In the genomic region with DNA sequence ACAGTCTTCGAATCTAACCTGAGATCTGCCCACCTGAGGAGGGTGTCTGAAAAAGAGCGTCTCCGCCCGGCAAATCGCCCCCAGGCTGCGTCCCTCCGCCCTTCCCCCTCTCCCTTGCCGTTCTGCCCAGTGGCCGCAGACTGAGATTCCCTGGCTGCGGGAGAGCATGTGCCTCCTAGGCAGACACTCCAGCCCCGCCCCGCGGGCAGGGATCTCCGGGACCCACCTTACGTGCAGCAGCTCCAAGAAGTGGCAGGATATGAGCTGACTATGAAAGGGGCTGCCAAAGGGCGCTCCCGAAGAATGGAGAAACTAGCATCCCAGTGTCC, we compare ENCODE assay signal across 9 cellular contexts. TPM values are rescaled to one million over a fixed set of nuclear protein-coding genes. Genes with fewer than 3 reads are reported as not detected.
DNase-seq lines count a peak whose midpoint lies in the region; ATAC-seq and TF ChIP-seq lines count a peak whose summit lies in the region.
"Had no signal": no experiment of that assay in that cellular context is flagged by ENCODE, and none has a peak within 500 bp of the region (broad histone marks: within the 10 kb centered on the region; RNA-seq: fewer than 3 reads in every experiment).

No MANE protein-coding gene starts in this region.

- H4K20me1 ChIP-seq in neural progenitor cell (ENCODE audit: low read depth): peaks cover 8% of the 10 kb centered on the region

- no peaks in the 10 kb centered on the region for H3K36me3 ChIP-seq in neural progenitor cell
- H3K36me3 ChIP-seq: right lobe of liver had no signal

- peak overlapping the region; percentile 90 for H3K4me3 Mint-ChIP-seq in endothelial cell (ENCODE audit: unreplicated experiment)
- peak overlapping the region; percentile 89 for H3K4me3 Mint-ChIP-seq in neural progenitor cell

- H3K27me3 Mint-ChIP-seq in endothelial cell (ENCODE audit: unreplicated experiment) (peaks cover 6% of the 10 kb centered on the region), neural progenitor cell (ENCODE audit: insufficient read depth, low read depth) (peaks cover 19% of the 10 kb centered on the region)

- peak overlapping the region; percentile 70 for H2AFZ ChIP-seq in neural progenitor cell (replicated peaks)

- H3K27ac ChIP-seq in C4-2B (peak overlapping the region; percentile 9; the same call in 1 of the 2 replicates), neural progenitor cell (no peak overlapping the region)
- H3K27ac ChIP-seq: right lobe of liver had no signal

- H3K27me3 ChIP-seq in neural progenitor cell: peaks cover 79% of the 10 kb centered on the region
- H3K27me3 ChIP-seq: right lobe of liver had no signal

- peaks cover 37% of the 10 kb centered on the region for H3F3A ChIP-seq in neural progenitor cell (ENCODE audit: low read depth)

- H3K9me3 Mint-ChIP-seq in endothelial cell (ENCODE audit: unreplicated experiment) (no peaks in the 10 kb centered on the region), neural progenitor cell (no peaks in the 10 kb centered on the region)

- H3K36me3 Mint-ChIP-seq in endothelial cell (ENCODE audit: low read depth, unreplicated experiment) (peaks cover 1% of the 10 kb centered on the region), neural progenitor cell (no peaks in the 10 kb centered on the region)

- DNase-seq in M059J (ENCODE audit: low read depth) (peak; percentile 53), endothelial cell (ENCODE audit: low spot score) (peak; percentile 46), neural progenitor cell (ENCODE audit: low spot score) (peak; percentile 73), NCI-H1417 (lab: John Stamatoyannopoulos, UW) (no peak), activated gamma-delta T cell treated with Interleukin-2 at 50 U/mL for 16 hours (no peak), GF-D8 (lab: John Stamatoyannopoulos, UW) (no peak)
- DNase-seq: right lobe of liver had no signal

- TF ChIP-seq CTCF in C4-2B (conservative IDR thresholded peaks at IDR 0.05) (no peak), endothelial cell (IDR thresholded peaks at IDR 0.05; ENCODE audit: unreplicated experiment) (no peak), neural progenitor cell (IDR thresholded peaks at IDR 0.05) (no peak)

- no peak overlapping the region for H3K27ac Mint-ChIP-seq in endothelial cell (ENCODE audit: unreplicated experiment)
- no peak overlapping the region for H3K27ac Mint-ChIP-seq in neural progenitor cell

- no peak overlapping the region for H3K9ac ChIP-seq in neural progenitor cell

- H3K4me1 Mint-ChIP-seq in endothelial cell (ENCODE audit: unreplicated experiment) (peaks cover 37% of the 10 kb centered on the region), neural progenitor cell (peaks cover 30% of the 10 kb centered on the region)

- H3K4me1 ChIP-seq in neural progenitor cell: peaks cover 12% of the 10 kb centered on the region
- H3K4me1 ChIP-seq: right lobe of liver had no signal

- peak overlapping the region; percentile 74 for H3K4me3 ChIP-seq in neural progenitor cell
- H3K4me3 ChIP-seq: right lobe of liver had no signal

- H3K4me2 ChIP-seq in neural progenitor cell: peak overlapping the region; percentile 94

- ATAC-seq in GM18498 (IDR thresholded peaks at IDR 0.05; ENCODE audit: unreplicated experiment): no peak
- ATAC-seq: right lobe of liver had no signal

- no peaks in the 10 kb centered on the region for H3K9me3 ChIP-seq in neural progenitor cell (ENCODE audit: low read depth)
- H3K9me3 ChIP-seq: right lobe of liver had no signal

- H3K79me2 ChIP-seq in neural progenitor cell (ENCODE audit: low read depth): no peaks in the 10 kb centered on the region

RNA-seq across cellular contexts. Expression of gene WNT5A, which starts 2.7 kb away (rescaled TPM):
- 92.8 and 113 TPM in 2 replicates for total RNA-seq in M059J (2014; rRNA removed; shearing (Covaris generic))
- total RNA-seq in endothelial cell (ENCODE audit: unreplicated experiment) (9.7 TPM), neural progenitor cell (ENCODE audit: low replicate concordance) (3.3 and 5.5 TPM in 2 replicates)

Comparison
In these comparisons a context has a peak if more than half of its experiments do, and no peak if none do; other contexts are left out.
1. DNase-seq: peak in M059J (single experiment), endothelial cell (single experiment) and neural progenitor cell (single experiment); none in NCI-H1417 (0 of 3), activated gamma-delta T cell treated with Interleukin-2 at 50 U/mL for 16 hours (single experiment) and GF-D8 (single experiment).